ENCODE assay signal across 13 cellular contexts in the genomic region with DNA sequence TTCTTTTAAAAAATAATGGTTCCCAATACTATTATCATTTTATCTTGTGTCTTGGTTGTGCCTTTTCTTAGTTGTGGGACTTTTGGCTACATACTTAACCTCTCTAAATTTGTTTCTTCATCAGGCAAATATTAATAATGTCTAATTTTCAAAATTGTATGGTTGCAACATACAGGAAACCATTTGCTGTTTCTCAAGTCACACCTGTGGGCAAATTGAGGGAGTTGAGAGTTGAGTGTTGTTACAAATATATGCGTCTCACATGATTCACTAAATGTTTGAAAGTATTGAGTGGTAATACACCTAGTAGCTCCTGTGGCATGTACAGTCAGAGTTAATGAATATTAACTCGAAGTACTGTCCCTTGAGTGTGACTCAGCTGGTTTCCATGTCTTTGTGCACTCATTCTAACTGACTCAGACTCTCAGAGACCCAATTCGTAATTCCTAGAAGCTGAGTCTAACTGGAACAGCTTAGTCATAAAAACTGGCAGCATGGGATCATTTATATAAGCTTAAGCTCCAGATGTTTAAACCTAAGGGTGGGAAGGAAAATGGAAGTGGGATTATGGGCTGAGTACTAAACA.
DNase-seq lines count a peak whose midpoint lies in the region; ATAC-seq, FAIRE-seq and TF ChIP-seq lines count a peak whose summit lies in the region.
"Had no signal": no experiment of that assay in that cellular context is flagged by ENCODE, and none has a peak within 500 bp of the region (broad histone marks: within the 10 kb centered on the region; RNA-seq: fewer than 3 reads in every experiment).

No MANE protein-coding gene starts in this region.

- peaks cover 4% of the 10 kb centered on the region for H3K9me3 Mint-ChIP-seq in activated CD8-positive, alpha-beta T cell treated with anti-CD3 and anti-CD28 coated beads for 36 hours

- H3K9ac ChIP-seq in kidney (ENCODE audit: low read length in 2 of 2) = no peak overlapping the region

- TF ChIP-seq CTCF in foreskin fibroblast (IDR thresholded peaks at IDR 0.05; ENCODE audit: low read depth, low read length) (no peak), kidney (IDR thresholded peaks at IDR 0.05; ENCODE audit: borderline replicate concordance, extremely low read depth, insufficient read depth) (no peak)
- no peak for TF ChIP-seq CTCF in activated CD8-positive, alpha-beta T cell treated with anti-CD3 and anti-CD28 coated beads for 36 hours (IDR thresholded peaks at IDR 0.05)

- CTCF ChIA-PET in activated CD8-positive, alpha-beta T cell treated with anti-CD3 and anti-CD28 coated beads for 36 hours (lab: Charles Lee) = no interaction called here

- no peak overlapping the region for H3K27ac Mint-ChIP-seq in activated CD8-positive, alpha-beta T cell treated with anti-CD3 and anti-CD28 coated beads for 36 hours

- no peaks in the 10 kb centered on the region for H3K36me3 ChIP-seq in kidney (ENCODE audit: control insufficient read depth in 1 of 2, insufficient read depth in 2 of 2, low read length in 2 of 2)
- H3K36me3 ChIP-seq: sigmoid colon had no signal

- no peak for ATAC-seq in activated CD8-positive, alpha-beta T cell treated with anti-CD3 and anti-CD28 coated beads for 36 hours
- ATAC-seq: HepG2 had no signal

- no peaks in the 10 kb centered on the region for H3K27me3 Mint-ChIP-seq in activated CD8-positive, alpha-beta T cell treated with anti-CD3 and anti-CD28 coated beads for 36 hours

- peak; percentile 59 for FAIRE-seq in urothelium cell line (lab: Jason Lieb, UNC)
- FAIRE-seq in kidney (lab: Jason Lieb, UNC) = no peak
- FAIRE-seq: A204.1, HepG2 had no signal

- no peaks in the 10 kb centered on the region for H3K4me1 Mint-ChIP-seq in activated CD8-positive, alpha-beta T cell treated with anti-CD3 and anti-CD28 coated beads for 36 hours (ENCODE audit: low read depth)

- no peak overlapping the region for H3K27ac ChIP-seq in kidney (ENCODE audit: low read depth in 2 of 2, low read length in 2 of 2)
- H3K27ac ChIP-seq: sigmoid colon had no signal

- H3K4me3 ChIP-seq in foreskin fibroblast (ENCODE audit: low read depth in 1 of 2, low read length in 2 of 2) = no peak overlapping the region
- H3K4me3 ChIP-seq in kidney (ENCODE audit: low read length in 2 of 2) = no peak overlapping the region
- H3K4me3 ChIP-seq: sigmoid colon had no signal

- DNase-seq in NCI-H82 (lab: John Stamatoyannopoulos, UW) (peak; percentile 6), NCI-H82 treated with DMSO at 0.1 percent for 48 hours (lab: John Stamatoyannopoulos, UW; ENCODE audit: unreplicated experiment) (no peak), T1000 (lab: John Stamatoyannopoulos, UW) (peak; percentile 66), foreskin fibroblast (peak; percentile 94 to 97), urothelium cell line (ENCODE audit: low spot score) (peak; percentile 65), NCI-H446 (lab: John Stamatoyannopoulos, UW) (no peak), kidney (no peak)
- DNase-seq in activated CD8-positive, alpha-beta T cell treated with anti-CD3 and anti-CD28 coated beads for 36 hours = no peak
- DNase-seq: mesendoderm, sigmoid colon, T-helper 1 cell had no signal

- H3K36me3 Mint-ChIP-seq in activated CD8-positive, alpha-beta T cell treated with anti-CD3 and anti-CD28 coated beads for 36 hours (ENCODE audit: low read depth) = no peaks in the 10 kb centered on the region

- H3K9me3 ChIP-seq in kidney (ENCODE audit: control insufficient read depth in 1 of 2, low read length in 2 of 2) = no peaks in the 10 kb centered on the region
- H3K9me3 ChIP-seq: sigmoid colon had no signal

- no peaks in the 10 kb centered on the region for H3K4me1 ChIP-seq in kidney (ENCODE audit: control insufficient read depth in 1 of 2, insufficient read depth in 1 of 2, low read depth in 1 of 2, low read length in 2 of 2)
- H3K4me1 ChIP-seq: sigmoid colon had no signal

- no peak overlapping the region for H3K4me3 Mint-ChIP-seq in activated CD8-positive, alpha-beta T cell treated with anti-CD3 and anti-CD28 coated beads for 36 hours

- intact Hi-C loops in activated CD8-positive, alpha-beta T cell treated with anti-CD3 and anti-CD28 coated beads for 36 hours (cut with micrococcal nuclease) = no loop called here
- intact Hi-C loops in kidney (cut with DNase I) = no loop called here

- POLR2A ChIA-PET in activated CD8-positive, alpha-beta T cell treated with anti-CD3 and anti-CD28 coated beads for 36 hours (lab: Charles Lee) = no interaction called here

Comparison
In these comparisons a context has a peak if more than half of its experiments do, and no peak if none do; other contexts are left out.
1. DNase-seq: peak in NCI-H82 (single experiment), T1000 (single experiment), foreskin fibroblast (2 of 2) and urothelium cell line (single experiment); none in NCI-H82 treated with DMSO at 0.1 percent for 48 hours (single experiment), activated CD8-positive, alpha-beta T cell treated with anti-CD3 and anti-CD28 coated beads for 36 hours (single experiment), NCI-H446 (0 of 2) and kidney (single experiment).